25 cellular contexts compared by ENCODE assay signal in the genomic region with DNA sequence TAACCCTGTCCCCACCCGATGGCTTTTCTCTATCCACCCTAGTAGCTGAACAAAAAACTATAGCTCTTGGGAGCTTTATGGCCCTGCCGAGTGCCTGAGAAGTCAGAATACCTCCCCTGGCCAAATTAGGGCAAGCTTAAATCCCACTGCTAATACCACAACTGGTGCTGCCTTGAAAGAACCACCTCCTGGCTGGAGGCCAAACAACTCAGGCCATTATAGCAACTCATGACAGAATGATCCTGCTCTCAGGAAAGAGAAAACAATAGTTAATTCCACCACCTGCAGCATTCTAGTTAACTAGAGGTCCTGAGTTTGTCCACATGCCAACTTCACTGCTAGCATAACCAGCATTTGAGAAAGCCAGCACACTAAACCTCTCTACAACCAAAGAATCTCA.
"Had no signal": no experiment of that assay in that cellular context is flagged by ENCODE, and none has a peak within 500 bp of the region (broad histone marks: within the 10 kb centered on the region; RNA-seq: fewer than 3 reads in every experiment).

No MANE protein-coding gene starts in this region.

- H3K27ac ChIP-seq: brain microvascular endothelial cell, hepatocyte, sigmoid colon, testis, uterus, VCaP had no signal

- H3K36me3 ChIP-seq: brain microvascular endothelial cell, sigmoid colon, uterus had no signal

- H3K4me3 ChIP-seq: hepatocyte, sigmoid colon, smooth muscle cell, testis, uterus had no signal

- H3K4me1 ChIP-seq: sigmoid colon, testis, uterus had no signal

- H3K27me3 ChIP-seq: brain microvascular endothelial cell, hepatocyte, sigmoid colon, testis, uterus had no signal

- H3K4me2 ChIP-seq: hepatocyte, smooth muscle cell had no signal

- ATAC-seq: activated CD4-positive, CD25-positive, alpha-beta regulatory T cell treated with anti-CD3 and anti-CD28 coated beads, Interleukin-2, amount 50 U/mL, for 24 hours; activated CD8-positive, alpha-beta T cell treated with anti-CD3 and anti-CD28 coated beads, Interleukin-2, amount 10 ng/mL, durations not matched to agents 7 days and 5 days; activated naive CD8-positive, alpha-beta T cell treated with anti-CD3 and anti-CD28 coated beads, Interleukin-2, amount 50 U/mL, for 24 hours; left cardiac atrium; stimulated activated naive B cell treated with anti-CD40 and anti-IgM and Interleukin-4, amounts not matched to agents 10 μg/mL and 1 μg/mL and 100 μg/mL, for 72 hours had no signal

- DNase-seq: activated CD4-positive, alpha-beta T cell treated with anti-CD3 and anti-CD28 coated beads, Interleukin-2, amount 10 ng/mL, durations not matched to agents 7 days and 5 days; activated CD8-positive, alpha-beta T cell treated with anti-CD3 and anti-CD28 coated beads, Interleukin-2, amount 10 ng/mL, durations not matched to agents 7 days and 5 days; activated gamma-delta T cell; activated naive CD4-positive, alpha-beta T cell treated with anti-CD3 and anti-CD28 coated beads, Interleukin-2, amount 50 U/mL, for 16 hours; activated naive CD8-positive, alpha-beta T cell treated with anti-CD3 and anti-CD28 coated beads, Interleukin-2, amount 50 U/mL, for 24 hours; anterior cingulate cortex; brain microvascular endothelial cell; caudate nucleus; effector memory CD4-positive, alpha-beta T cell; foreskin melanocyte; glutamatergic neuron; left cardiac atrium; naive B cell; posterior cingulate gyrus; sigmoid colon; stimulated activated CD4-positive, alpha-beta T cell treated with anti-CD3 and anti-CD28 coated beads, Interleukin-15, amount 100 ng/mL, for 24 hours; stimulated activated CD4-positive, alpha-beta T cell treated with anti-CD3 and anti-CD28 coated beads, Interleukin-2, amount 100 ng/mL, for 48 hours; stimulated activated CD8-positive, alpha-beta memory T cell treated with anti-CD3 and anti-CD28 coated beads, Interleukin-4, amount 100 ng/mL, for 48 hours; stimulated activated naive B cell treated with anti-CD40 and anti-IgM and Interleukin-4, amounts not matched to agents 10 μg/mL and 1 μg/mL and 100 μg/mL, for 72 hours; testis; uterus had no signal

- H3K9me3 ChIP-seq: sigmoid colon, testis, uterus had no signal

- H2AFZ ChIP-seq: hepatocyte had no signal
